9 cellular contexts compared by ENCODE assay signal in the genomic region with DNA sequence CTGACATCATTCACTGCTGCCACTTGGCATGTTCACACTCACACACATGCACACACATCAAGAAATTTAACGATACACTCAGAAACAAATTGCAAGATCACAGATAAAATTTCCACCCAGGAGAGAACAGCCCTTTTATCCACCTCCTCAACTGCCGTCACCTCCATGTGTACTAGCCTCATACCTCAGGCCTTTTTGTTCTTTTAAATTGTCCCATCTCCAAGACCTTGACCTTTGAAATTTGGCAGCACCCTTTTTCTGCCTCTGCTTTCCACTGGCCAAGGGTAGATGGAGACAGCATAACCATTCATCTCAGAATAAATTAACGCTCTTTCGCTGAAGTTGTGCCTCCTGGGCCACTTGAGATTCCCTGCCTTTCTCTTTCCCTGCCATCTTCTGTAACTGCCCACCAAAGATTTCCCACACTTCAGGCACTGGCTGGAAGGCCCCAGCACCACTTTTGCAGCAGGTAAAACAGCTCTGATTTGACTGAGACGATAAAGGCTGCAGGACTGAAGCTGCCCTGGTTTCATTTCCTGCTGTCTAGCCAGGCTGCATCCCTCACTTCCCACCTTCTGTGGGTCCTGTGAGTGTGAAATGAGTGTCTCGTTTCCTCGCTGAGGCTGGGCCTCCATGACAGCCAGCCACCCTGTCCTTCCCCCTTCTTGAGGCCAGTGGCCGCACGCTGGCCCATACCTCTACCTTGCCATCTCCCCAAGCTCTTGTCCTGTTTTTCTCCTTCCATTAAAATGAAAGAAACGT. TPM values are rescaled to one million over a fixed set of nuclear protein-coding genes. Genes with fewer than 3 reads are reported as not detected.
DNase-seq lines count a peak whose midpoint lies in the region; ATAC-seq and TF ChIP-seq lines count a peak whose summit lies in the region.
"Had no signal": no experiment of that assay in that cellular context is flagged by ENCODE, and none has a peak within 500 bp of the region (broad histone marks: within the 10 kb centered on the region; RNA-seq: fewer than 3 reads in every experiment).

No MANE protein-coding gene starts in this region.

- no peak overlapping the region for H3K4me3 ChIP-seq in vagina

- H3K9me3 ChIP-seq in vagina: no peaks in the 10 kb centered on the region
- H3K9me3 ChIP-seq: neutrophil had no signal

- peaks cover 80% of the 10 kb centered on the region for H3K4me1 ChIP-seq in vagina

- ATAC-seq in GM18498 (IDR thresholded peaks at IDR 0.05; ENCODE audit: unreplicated experiment) (peak; percentile 66), GM21576 (IDR thresholded peaks at IDR 0.05; ENCODE audit: unreplicated experiment) (peak; percentile 73)

- no peak for TF ChIP-seq CTCF in RWPE1 (conservative IDR thresholded peaks at IDR 0.05; ENCODE audit: low read depth)
- no peak for TF ChIP-seq CTCF in vagina (IDR thresholded peaks at IDR 0.05)

- POLR2A ChIA-PET in RWPE1 (lab: Yijun Ruan, JAX; ENCODE audit: low non-redundant PET): no interaction called here

- no peak for TF ChIP-seq POLR2A in vagina (IDR thresholded peaks at IDR 0.05)

- DNase-seq in RWPE1 (ENCODE audit: low spot score) (no peak), germinal center (ENCODE audit: low spot score) (peak; percentile 47), vagina (ENCODE audit: extremely low spot score in 2 of 2) (peak in 1 of 2 donors; percentile 84), GM03348 (ENCODE audit: low spot score) (no peak), nucleus accumbens (lab: John Stamatoyannopoulos, UW) (no peak), AG20443 (ENCODE audit: low spot score) (no peak)

- CTCF ChIA-PET in RWPE1 (lab: Yijun Ruan, JAX): no interaction called here

- intact Hi-C loops in vagina (cut with DNase I): no loop called here

- H3K27ac ChIP-seq in RWPE1 (peak overlapping the region; percentile 24; the same call in 1 of the 2 replicates), vagina (peak overlapping the region; percentile 78)
- H3K27ac ChIP-seq: neutrophil had no signal

- no peaks in the 10 kb centered on the region for H3K36me3 ChIP-seq in vagina
- H3K36me3 ChIP-seq: neutrophil had no signal

- no peaks in the 10 kb centered on the region for H3K27me3 ChIP-seq in vagina

RNA-seq across cellular contexts. Expression of a gene that starts 39.3 kb away (rescaled TPM):
- total RNA-seq in vagina: 63.1 TPM
